ENCODE assay signal across 29 cellular contexts in genomic region chr15:60819860-60820259, GRCh38.
DNase-seq lines count a peak whose midpoint lies in the region; ATAC-seq, FAIRE-seq and TF ChIP-seq lines count a peak whose summit lies in the region.
"Had no signal": no experiment of that assay in that cellular context is flagged by ENCODE, and none has a peak within 500 bp of the region (broad histone marks: within the 10 kb centered on the region; RNA-seq: fewer than 3 reads in every experiment).

No MANE protein-coding gene starts in this region.

- H2BK120ac ChIP-seq in H1 (replicated peaks; ENCODE audit: low read depth, low read length): no peak overlapping the region

- no peaks in the 10 kb centered on the region for H3K9me3 ChIP-seq in left ventricle myocardium inferior (replicated peaks)
- no peaks in the 10 kb centered on the region for H3K9me3 ChIP-seq in RWPE2 (ENCODE audit: severe bottlenecking)
- H3K9me3 ChIP-seq in H1 (ENCODE audit: insufficient read depth in 2 of 2, low read depth in 1 of 2, low read length in 1 of 2): no peaks in the 10 kb centered on the region
- no peaks in the 10 kb centered on the region for H3K9me3 ChIP-seq in prostate gland
- H3K9me3 ChIP-seq: BLaER1, esophagus muscularis mucosa, HAP-1, heart right ventricle, mucosa of descending colon, SJCRH30, upper lobe of left lung had no signal

- WGBS in H1 (ENCODE audit: extremely low coverage in 1 of 2, insufficient coverage in 1 of 2, insufficient read length in 1 of 2, insufficient replicate concordance in 2 of 2, low coverage in 1 of 2, low lambda C conversion rate in 2 of 2, missing lambda C conversion rate in 1 of 2), 2 experiments: 88% methylated on average over 10 of the region's 10 CpGs; no CpG with 5 or more reads in 1 of the 2 experiments
- WGBS in prostate gland: 68% methylated on average over 10 of the region's 10 CpGs

- no peaks in the 10 kb centered on the region for H3K36me3 ChIP-seq in left ventricle myocardium inferior
- H3K36me3 ChIP-seq in RWPE2 (ENCODE audit: low read depth): no peaks in the 10 kb centered on the region
- no peaks in the 10 kb centered on the region for H3K36me3 ChIP-seq in H1 (ENCODE audit: control insufficient read depth in 2 of 4, insufficient read depth in 4 of 4, low read length in 3 of 4)
- H3K36me3 ChIP-seq in prostate gland: no peaks in the 10 kb centered on the region
- H3K36me3 ChIP-seq: BLaER1, esophagus muscularis mucosa, HAP-1, heart right ventricle, SJCRH30, upper lobe of left lung had no signal

- no peak overlapping the region for H3K9ac ChIP-seq in H1 (replicated peaks in 1 of 4; ENCODE audit: extremely low read depth in 1 of 4, low read depth in 3 of 4, low read length in 3 of 4)
- H3K9ac ChIP-seq: BLaER1, parathyroid adenoma had no signal

- no peak overlapping the region for H2AK5ac ChIP-seq in H1 (ENCODE audit: low read depth, low read length)

- POLR2A ChIA-PET in H1 (lab: Charles Lee; ENCODE audit: partially characterized antibody): interaction anchor here (0.8 kb wide), 1 partner anchor 52 kb away, joined by 3 read pairs; no protein-coding TSS in a partner anchor
- POLR2A ChIA-PET in HEK293T (lab: Yijun Ruan, JAX): no interaction called here

- H3K4me2 ChIP-seq in H1 (ENCODE audit: insufficient read depth in 1 of 2, low read depth in 2 of 2, low read length in 2 of 2): no peak overlapping the region
- H3K4me2 ChIP-seq: BLaER1, smooth muscle cell had no signal

- no peak overlapping the region for H4K5ac ChIP-seq in H1 (ENCODE audit: insufficient read length, low read depth, low read length)

- no peak for TF ChIP-seq EP300 in H1 (IDR thresholded peaks at IDR 0.05; ENCODE audit: borderline replicate concordance in 1 of 2, low read depth in 2 of 2, low read length in 2 of 2)

- no peaks in the 10 kb centered on the region for H3K79me1 ChIP-seq in H1 (ENCODE audit: low read depth, low read length)

- H3K4ac ChIP-seq in H1 (replicated peaks; ENCODE audit: insufficient read length, low read depth, low read length): no peak overlapping the region

- H2AFZ ChIP-seq in H1 (ENCODE audit: low read length): no peak overlapping the region
- H2AFZ ChIP-seq: parathyroid adenoma had no signal

- 0 out of 2 replicates have a peak overlapping the region, but pooled peaks have one; percentile 35 for H2BK20ac ChIP-seq in H1 (ENCODE audit: low read length)

- no peaks in the 10 kb centered on the region for H3K79me2 ChIP-seq in H1 (ENCODE audit: control insufficient read depth in 1 of 2, insufficient read depth in 2 of 2, low read length in 2 of 2)
- H3K79me2 ChIP-seq: parathyroid adenoma had no signal

- no peak overlapping the region for H3K4me3 Mint-ChIP-seq in HFFc6
- H3K4me3 Mint-ChIP-seq: activated CD4-positive, alpha-beta T cell treated with anti-CD3 and anti-CD28 coated beads, Interleukin-2, amount 10 ng/mL, durations not matched to agents 7 days and 5 days; activated naive CD8-positive, alpha-beta T cell; natural killer cell treated with Interleukin-12 subunit alpha and Interleukin-12 subunit beta and Interleukin-15 and Interleukin-18, amount 100 ng/mL, for 72 hours had no signal

- CTCF ChIA-PET in H1 (lab: Charles Lee; ENCODE audit: partially characterized antibody) (interaction anchor here (0.7 to 1.2 kb wide), 4 partner anchors 9 to 392 kb away, joined by 3 to 4 read pairs (median 3); no protein-coding TSS in a partner anchor), HEK293T (lab: Yijun Ruan, JAX) (no interaction called here)

- H3K4me1 ChIP-seq in left ventricle myocardium inferior (peaks cover 6% of the 10 kb centered on the region), RWPE2 (ENCODE audit: insufficient read depth, poor library complexity, severe bottlenecking) (no peaks in the 10 kb centered on the region), H1 (replicated peaks in 1 of 4; ENCODE audit: control insufficient read depth in 3 of 4, insufficient read depth in 4 of 4, low read length in 3 of 4) (peaks cover 1 to 11% (median 8%) of the 10 kb centered on the region in 4 experiments), prostate gland (replicated peaks) (no peaks in the 10 kb centered on the region)
- H3K4me1 ChIP-seq: BLaER1, esophagus muscularis mucosa, HAP-1, upper lobe of left lung had no signal

- H3K18ac ChIP-seq in H1 (ENCODE audit: extremely low read depth, low read length): peak overlapping the region; percentile 51; the same call in 1 of the 2 replicates

- H3K14ac ChIP-seq in H1 (ENCODE audit: insufficient read length): no peak overlapping the region

- H4K91ac ChIP-seq in H1 (replicated peaks; ENCODE audit: insufficient read length, low read length): peak overlapping the region; percentile 8

- H3K27me3 ChIP-seq in left ventricle myocardium inferior (ENCODE audit: low read depth) (no peaks in the 10 kb centered on the region), RWPE2 (ENCODE audit: insufficient read depth, poor library complexity, severe bottlenecking) (no peaks in the 10 kb centered on the region), H1 (replicated peaks in 1 of 4; ENCODE audit: control insufficient read depth in 3 of 4, extremely low read depth in 1 of 4, insufficient read depth in 3 of 4, low read length in 3 of 4) (no peaks in the 10 kb centered on the region), prostate gland (replicated peaks; ENCODE audit: insufficient read depth) (no peaks in the 10 kb centered on the region)
- H3K27me3 ChIP-seq: BLaER1, esophagus muscularis mucosa, heart right ventricle, SJCRH30, upper lobe of left lung had no signal

- no peak overlapping the region for H4K8ac ChIP-seq in H1 (ENCODE audit: extremely low read depth, insufficient read depth, low read length)

- intact Hi-C loops in Right ventricle myocardium superior (cut with DNase I) (no loop called here), left ventricle myocardium inferior (cut with micrococcal nuclease) (no loop called here), prostate gland (cut with DNase I) (no loop called here)

- no peak overlapping the region for H3K4me3 ChIP-seq in left ventricle myocardium inferior
- no peak overlapping the region for H3K4me3 ChIP-seq in RWPE2 (ENCODE audit: severe bottlenecking)
- H3K4me3 ChIP-seq in H1 (ENCODE audit: extremely low read depth in 1 of 4, insufficient read depth in 2 of 4, low read depth in 3 of 4, low read length in 4 of 4): no peak overlapping the region
- no peak overlapping the region for H3K4me3 ChIP-seq in prostate gland
- H3K4me3 ChIP-seq: BLaER1, coronary artery, esophagus muscularis mucosa, HAP-1, heart right ventricle, mucosa of descending colon, SJCRH30, smooth muscle cell, upper lobe of left lung had no signal

- H3K23ac ChIP-seq in H1 (ENCODE audit: insufficient read length): no peak overlapping the region

- no peak for TF ChIP-seq RAD21 in H1 (IDR thresholded peaks at IDR 0.05 in 1 of 2, conservative IDR thresholded peaks at IDR 0.05 in 1 of 2; ENCODE audit: low read depth in 2 of 2, low read length in 2 of 2)

- H2BK15ac ChIP-seq in H1 (ENCODE audit: low read length): no peak overlapping the region

- no peaks in the 10 kb centered on the region for H3K9me3 Mint-ChIP-seq in HFFc6
- H3K9me3 Mint-ChIP-seq: activated CD4-positive, alpha-beta T cell treated with anti-CD3 and anti-CD28 coated beads, Interleukin-2, amount 10 ng/mL, durations not matched to agents 7 days and 5 days; natural killer cell treated with Interleukin-12 subunit alpha and Interleukin-12 subunit beta and Interleukin-15 and Interleukin-18, amount 100 ng/mL, for 72 hours had no signal

- H3K27me3 Mint-ChIP-seq in HFFc6 (ENCODE audit: insufficient read depth): peaks cover 4% of the 10 kb centered on the region
- H3K27me3 Mint-ChIP-seq: activated naive CD8-positive, alpha-beta T cell had no signal

- TF ChIP-seq POLR2A in H1 (IDR thresholded peaks at IDR 0.05; ENCODE audit: control extremely low read depth in 1 of 2, low read depth in 2 of 2, low read length in 2 of 2) (no peak), prostate gland (IDR thresholded peaks at IDR 0.05) (no peak)

- no peak overlapping the region for H3K27ac Mint-ChIP-seq in HFFc6
- H3K27ac Mint-ChIP-seq: activated CD4-positive, alpha-beta T cell treated with anti-CD3 and anti-CD28 coated beads, Interleukin-2, amount 10 ng/mL, durations not matched to agents 7 days and 5 days; activated naive CD8-positive, alpha-beta T cell; natural killer cell treated with Interleukin-12 subunit alpha and Interleukin-12 subunit beta and Interleukin-15 and Interleukin-18, amount 100 ng/mL, for 72 hours had no signal

- DNase-seq in Right ventricle myocardium superior (no peak), left ventricle myocardium inferior (no peak), RWPE2 (ENCODE audit: low spot score) (no peak), H1 (ENCODE audit: low read depth in 1 of 2, low spot score in 2 of 2) (no peak), prostate gland (ENCODE audit: low spot score) (peak; percentile 31), HEK293T (ENCODE audit: extremely low spot score) (no peak), HFFc6 (no peak)
- DNase-seq: activated CD4-positive, alpha-beta T cell treated with anti-CD3 and anti-CD28 coated beads, Interleukin-2, amount 10 ng/mL, durations not matched to agents 7 days and 5 days; aorta; COR-L47; foreskin fibroblast; heart right ventricle; kidney glomerular epithelial cell; mucosa of descending colon; NCI-H146; SJCRH30; stimulated activated naive CD4-positive, alpha-beta T cell; SW 1271; T1000; upper lobe of left lung had no signal

- H3K4me1 Mint-ChIP-seq in HFFc6 (ENCODE audit: low read depth): no peaks in the 10 kb centered on the region

- FAIRE-seq in H1 (lab: Jason Lieb, UNC): no peak

- H3K27ac ChIP-seq in left ventricle myocardium inferior (replicated peaks) (no peak overlapping the region), RWPE2 (ENCODE audit: poor library complexity, severe bottlenecking) (no peak overlapping the region), H1 (ENCODE audit: low read depth, low read length) (no peak overlapping the region), prostate gland (no peak overlapping the region)
- H3K27ac ChIP-seq: BLaER1, coronary artery, esophagus muscularis mucosa, heart right ventricle, parathyroid adenoma, SJCRH30, upper lobe of left lung had no signal

- H3K23me2 ChIP-seq in H1 (ENCODE audit: low read depth, low read length): no peaks in the 10 kb centered on the region; the same call in 1 of the 2 replicates

- no peak overlapping the region for H3K56ac ChIP-seq in H1 (replicated peaks; ENCODE audit: insufficient read length, low read depth, low read length)

- H2BK12ac ChIP-seq in H1 (ENCODE audit: low read depth, low read length): peak overlapping the region; percentile 91; the same call in 1 of the 2 replicates

- no peaks in the 10 kb centered on the region for H4K20me1 ChIP-seq in H1 (replicated peaks in 1 of 2; ENCODE audit: control insufficient read depth in 1 of 2, insufficient read depth in 2 of 2, low read length in 2 of 2)
- H4K20me1 ChIP-seq: BLaER1 had no signal

- ATAC-seq in Right ventricle myocardium superior (ENCODE audit: poor library complexity): peak; percentile 38
- ATAC-seq in RWPE2 (ENCODE audit: low read depth): peak; percentile 60
- ATAC-seq: mucosa of descending colon; natural killer cell treated with Interleukin-12 subunit alpha and Interleukin-12 subunit beta and Interleukin-15 and Interleukin-18, amount 100 ng/mL, for 72 hours; Panc1 had no signal

- H2BK5ac ChIP-seq in H1 (ENCODE audit: low read depth, low read length): peak overlapping the region; percentile 27; the same call in 1 of the 2 replicates

- no peaks in the 10 kb centered on the region for H3K36me3 Mint-ChIP-seq in HFFc6 (ENCODE audit: low read depth)
- H3K36me3 Mint-ChIP-seq: natural killer cell treated with Interleukin-12 subunit alpha and Interleukin-12 subunit beta and Interleukin-15 and Interleukin-18, amount 100 ng/mL, for 72 hours had no signal

- TF ChIP-seq CTCF in left ventricle myocardium inferior (IDR thresholded peaks at IDR 0.05; ENCODE audit: borderline replicate concordance) (no peak), RWPE2 (IDR thresholded peaks at IDR 0.05; ENCODE audit: poor library complexity, severe bottlenecking) (no peak), H1 (IDR thresholded peaks at IDR 0.05; ENCODE audit: control extremely low read depth in 1 of 3, insufficient read depth in 1 of 3, low read depth in 1 of 3, low read length in 3 of 3) (no peak), prostate gland (IDR thresholded peaks at IDR 0.05) (no peak), HFFc6 (IDR thresholded peaks at IDR 0.05) (no peak)
